17 cellular contexts compared by ENCODE assay signal in the genomic region with DNA sequence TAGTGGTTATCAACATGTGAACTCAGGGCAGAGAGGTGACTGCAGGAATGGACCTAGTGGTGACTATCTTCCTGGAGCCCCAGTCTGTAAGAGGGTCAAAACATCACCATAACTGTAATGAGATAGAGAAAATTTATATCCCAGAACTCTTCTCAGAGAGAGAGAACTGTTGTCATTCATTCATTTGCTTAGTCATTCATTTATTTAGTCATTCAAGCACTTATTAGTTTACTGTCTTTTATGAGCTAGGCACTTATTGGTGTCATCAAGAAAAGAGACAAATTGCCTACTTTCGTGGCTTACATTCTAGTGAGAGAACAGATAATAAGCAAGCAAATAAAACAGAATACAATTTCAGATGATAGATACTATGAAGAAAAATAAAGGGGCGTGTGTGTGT. TPM values are rescaled to one million over a fixed set of nuclear protein-coding genes. Genes with fewer than 3 reads are reported as not detected.
DNase-seq lines count a peak whose midpoint lies in the region; ATAC-seq, FAIRE-seq and TF ChIP-seq lines count a peak whose summit lies in the region.
"Had no signal": no experiment of that assay in that cellular context is flagged by ENCODE, and none has a peak within 500 bp of the region (broad histone marks: within the 10 kb centered on the region; RNA-seq: fewer than 3 reads in every experiment).

No MANE protein-coding gene starts in this region.

- POLR2A ChIA-PET in A549 (lab: Yijun Ruan, JAX) = interaction anchor here (0.5 to 2.7 kb wide), 6 partner anchors 34 to 131 kb away, joined by 3 to 15 read pairs (median 4); a partner anchor contains a TSS

- TF ChIP-seq RAD21 in A549 (conservative IDR thresholded peaks at IDR 0.05 in 1 of 2, IDR thresholded peaks at IDR 0.05 in 1 of 2) = no peak

- peaks cover 8% of the 10 kb centered on the region for H3K4me1 ChIP-seq in A549
- H3K4me1 ChIP-seq: BE2C, HAP-1 had no signal

- DNase-seq in A549 (ENCODE audit: low read depth in 1 of 2, low spot score in 1 of 2) = no peak
- no peak for DNase-seq in WERI-Rb-1
- DNase-seq: ACHN; BE2C; C1 segment of cervical spinal cord; CD4-positive, CD25-positive, alpha-beta regulatory T cell; CD8-positive, alpha-beta memory T cell; COR-L47; DMS 273 treated with DMSO at 0.1 percent for 48 hours; DMS53; DND-41; EL; GM23248 had no signal

- no peaks in the 10 kb centered on the region for H3K27me3 ChIP-seq in WERI-Rb-1 (ENCODE audit: insufficient read depth, low read depth, severe bottlenecking)
- H3K27me3 ChIP-seq: BE2C had no signal

- no peak overlapping the region for H3K27ac ChIP-seq in A549
- H3K27ac ChIP-seq in WERI-Rb-1 = peak overlapping the region; percentile 42
- H3K27ac ChIP-seq: GM23248 had no signal

- no peak for FAIRE-seq in A549 (lab: Jason Lieb, UNC)
- FAIRE-seq: GM12878 had no signal

- TF ChIP-seq POLR2A in A549 (IDR thresholded peaks at IDR 0.05; ENCODE audit: low read length) = no peak

- TF ChIP-seq CTCF in A549 (IDR thresholded peaks at IDR 0.05) = no peak
- TF ChIP-seq CTCF in WERI-Rb-1 (IDR thresholded peaks at IDR 0.05; ENCODE audit: low read depth, low read length) = no peak

- TF ChIP-seq EP300 in A549 (IDR thresholded peaks at IDR 0.05) = no peak

- no peak for ATAC-seq in A549
- no peak for ATAC-seq in GM21526 (IDR thresholded peaks at IDR 0.05; ENCODE audit: low FRiP score, unreplicated experiment)
- ATAC-seq in HG02970 (IDR thresholded peaks at IDR 0.05; ENCODE audit: low FRiP score, unreplicated experiment) = no peak

- no peaks in the 10 kb centered on the region for H3K36me3 ChIP-seq in WERI-Rb-1
- H3K36me3 ChIP-seq: BE2C, HAP-1 had no signal

- H3K9me3 ChIP-seq in A549 (no peaks in the 10 kb centered on the region), WERI-Rb-1 (ENCODE audit: severe bottlenecking) (no peaks in the 10 kb centered on the region)
- H3K9me3 ChIP-seq: BE2C, HAP-1 had no signal

- no peak overlapping the region for H3K4me2 ChIP-seq in A549

- WGBS in A549 (ENCODE audit: missing lambda C conversion rate) = 28% methylated on average over 2 of the region's 2 CpGs

- H3K4me3 ChIP-seq in A549 (no peak overlapping the region), WERI-Rb-1 (ENCODE audit: low read depth, low read length) (no peak overlapping the region)
- H3K4me3 ChIP-seq: GM12878, GM23248, HAP-1 had no signal

- CTCF ChIA-PET in A549 (lab: Yijun Ruan, JAX) = interaction anchor here (0.6 to 10.5 kb wide), 26 partner anchors 11 to 339 kb away, joined by 3 to 181 read pairs (median 5); a partner anchor contains a TSS

TF ChIP-seq in A549, 52 proteins besides CTCF, POLR2A, EP300 and RAD21:
- TF ChIP-seq RARB (CRISPR knock-in tag; IDR thresholded peaks at IDR 0.05) (no peak), MAFK (IDR thresholded peaks at IDR 0.05; ENCODE audit: partially characterized antibody) (peak; percentile 60)
- TF ChIP-seq, protein P1, sequence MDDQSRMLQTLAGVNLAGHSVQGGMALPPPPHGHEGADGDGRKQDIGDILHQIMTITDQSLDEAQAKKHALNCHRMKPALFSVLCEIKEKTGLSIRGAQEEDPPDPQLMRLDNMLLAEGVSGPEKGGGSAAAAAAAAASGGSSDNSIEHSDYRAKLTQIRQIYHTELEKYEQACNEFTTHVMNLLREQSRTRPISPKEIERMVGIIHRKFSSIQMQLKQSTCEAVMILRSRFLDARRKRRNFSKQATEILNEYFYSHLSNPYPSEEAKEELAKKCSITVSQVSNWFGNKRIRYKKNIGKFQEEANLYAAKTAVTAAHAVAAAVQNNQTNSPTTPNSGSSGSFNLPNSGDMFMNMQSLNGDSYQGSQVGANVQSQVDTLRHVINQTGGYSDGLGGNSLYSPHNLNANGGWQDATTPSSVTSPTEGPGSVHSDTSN (IDR thresholded peaks at IDR 0.05) = no peak

RNA-seq across cellular contexts. Expression of a gene that starts 34.1 kb away (rescaled TPM):
- polyA plus RNA-seq in A549 (2011; rRNA removed) (3.7 and 4.0 TPM in 2 replicates), A549 (2017; fragmentation: RNase III; extraction: RNeasy Plus Mini Kit Qiagen cat#74134 plus additional on column Dnase treatment) (3.2 to 5.1 TPM (median 5.0 TPM) in 3 replicates)
- polyA plus RNA-seq in A549 (2012; cell fraction: cytosol; rRNA removed) = 4.3 and 5.2 TPM in 2 replicates
- polyA plus RNA-seq in A549 (2012; cell fraction: nucleus; rRNA removed) = 9.4 and 10.4 TPM in 2 replicates
- 4.5 and 4.9 TPM in 2 replicates for polyA minus RNA-seq in A549 (2011; rRNA and poly(A)+ RNA removed)

RNA-seq across cellular contexts. Expression of a gene that starts 34.9 kb away (rescaled TPM):
- polyA plus RNA-seq in A549 (2011; rRNA removed) (0.30 and 0.40 TPM in 2 replicates), A549 (2017; fragmentation: RNase III; extraction: RNeasy Plus Mini Kit Qiagen cat#74134 plus additional on column Dnase treatment) (0.27 to 0.53 TPM (median 0.31 TPM) in 3 replicates)
- 0.39 and 0.41 TPM in 2 replicates for polyA plus RNA-seq in A549 (2012; cell fraction: cytosol; rRNA removed)
- 0.64 and 1.3 TPM in 2 replicates for polyA plus RNA-seq in A549 (2012; cell fraction: nucleus; rRNA removed)
- polyA minus RNA-seq in A549 (2011; rRNA and poly(A)+ RNA removed) = 0.33 and 1.0 TPM in 2 replicates

RNA-seq across cellular contexts. Expression of a gene that starts 58.9 kb away (rescaled TPM):
- polyA plus RNA-seq in A549 (2011; rRNA removed) (28.7 and 33.7 TPM in 2 replicates), A549 (2017; fragmentation: RNase III; extraction: RNeasy Plus Mini Kit Qiagen cat#74134 plus additional on column Dnase treatment) (33.6 to 36.5 TPM (median 34.0 TPM) in 3 replicates)
- 58.3 and 59.8 TPM in 2 replicates for polyA plus RNA-seq in A549 (2012; cell fraction: cytosol; rRNA removed)
- polyA plus RNA-seq in A549 (2012; cell fraction: nucleus; rRNA removed) = 77.1 and 87.8 TPM in 2 replicates
- polyA minus RNA-seq in A549 (2011; rRNA and poly(A)+ RNA removed) = 36.0 and 41.3 TPM in 2 replicates

RNA-seq across cellular contexts. Expression of a gene that starts 59.2 kb away (rescaled TPM):
- 129 and 181 TPM in 2 replicates for polyA plus RNA-seq in A549 (2011; rRNA removed)
- polyA plus RNA-seq in A549 (2012; cell fraction: cytosol; rRNA removed) = 262 and 310 TPM in 2 replicates
- polyA plus RNA-seq in A549 (2012; cell fraction: nucleus; rRNA removed) = 733 and 769 TPM in 2 replicates
- polyA plus RNA-seq in A549 (2017; fragmentation: RNase III; extraction: RNeasy Plus Mini Kit Qiagen cat#74134 plus additional on column Dnase treatment) = 160 to 164 TPM (median 163 TPM) in 3 replicates
- 182 and 216 TPM in 2 replicates for polyA minus RNA-seq in A549 (2011; rRNA and poly(A)+ RNA removed)

RNA-seq across cellular contexts. Expression of a gene that starts 59.5 kb away (rescaled TPM):
- not detected in 2 replicates for polyA plus RNA-seq in A549 (2011; rRNA removed)
- not detected in 2 replicates for polyA plus RNA-seq in A549 (2012; cell fraction: cytosol; rRNA removed)
- not detected in 2 replicates for polyA plus RNA-seq in A549 (2012; cell fraction: nucleus; rRNA removed)
- polyA plus RNA-seq in A549 (2017; fragmentation: RNase III; extraction: RNeasy Plus Mini Kit Qiagen cat#74134 plus additional on column Dnase treatment) = not detected in 3 replicates
- polyA minus RNA-seq in A549 (2011; rRNA and poly(A)+ RNA removed) = not detected in 2 replicates
- polyA plus RNA-seq: CD4-positive, CD25-positive, alpha-beta regulatory T cell had no signal
